ENCODE assay signal across 8 cellular contexts in the genomic region with DNA sequence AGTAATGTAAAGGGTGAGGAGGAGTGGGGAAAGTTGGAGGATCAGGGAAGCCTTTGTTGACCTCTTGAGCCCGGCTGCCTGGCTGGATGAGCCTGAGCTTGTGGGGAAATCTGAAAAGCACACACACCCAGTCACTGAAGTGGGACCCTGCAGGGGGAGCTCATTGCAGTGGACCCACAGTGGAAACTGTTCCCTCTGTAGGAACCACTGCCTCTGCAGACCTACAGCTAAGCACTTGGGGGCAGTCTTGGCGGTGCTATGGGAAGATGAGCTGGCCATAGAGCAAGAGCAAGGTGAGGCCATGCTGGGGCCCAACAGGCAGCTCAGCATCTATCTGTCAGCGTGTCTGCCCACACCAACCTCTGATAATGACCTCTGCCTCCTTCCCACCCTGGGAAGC.
A peak's percentile ranks its signal among the peaks of the same experiment; 100 is the strongest.
DNase-seq lines count a peak whose midpoint lies in the region; ATAC-seq and TF ChIP-seq lines count a peak whose summit lies in the region.

No MANE protein-coding gene starts in this region.

- no peak overlapping the region for H3K4me3 Mint-ChIP-seq in activated CD8-positive, alpha-beta memory T cell treated with anti-CD3 and anti-CD28 coated beads, Interleukin-2, amount 10 ng/mL, durations not matched to agents 7 days and 5 days

- no peaks in the 10 kb centered on the region for H3K9me3 Mint-ChIP-seq in activated CD8-positive, alpha-beta memory T cell treated with anti-CD3 and anti-CD28 coated beads, Interleukin-2, amount 10 ng/mL, durations not matched to agents 7 days and 5 days (ENCODE audit: low read depth)

- H3K4me3 ChIP-seq in retinal pigment epithelial cell (ENCODE audit: low read length), result no peak overlapping the region

- peak; percentile 47 for DNase-seq in activated CD8-positive, alpha-beta memory T cell treated with anti-CD3 and anti-CD28 coated beads, Interleukin-2, amount 10 ng/mL, durations not matched to agents 7 days and 5 days
- DNase-seq in activated CD8-positive, alpha-beta memory T cell treated with anti-CD3 and anti-CD28 coated beads for 24 hours, result no peak
- DNase-seq in UCSD-AML1 (lab: John Stamatoyannopoulos, UW; ENCODE audit: unreplicated experiment), result peak; percentile 60
- DNase-seq in retinal pigment epithelial cell (ENCODE audit: low read depth), result peak; percentile 11
- no peak for DNase-seq in GM20000 (ENCODE audit: low spot score)
- DNase-seq in cerebellar nuclear complex (lab: John Stamatoyannopoulos, UW), result no peak

- H3K4me1 Mint-ChIP-seq in activated CD8-positive, alpha-beta memory T cell treated with anti-CD3 and anti-CD28 coated beads, Interleukin-2, amount 10 ng/mL, durations not matched to agents 7 days and 5 days, result no peaks in the 10 kb centered on the region

- no peaks in the 10 kb centered on the region for H3K27me3 Mint-ChIP-seq in activated CD8-positive, alpha-beta memory T cell treated with anti-CD3 and anti-CD28 coated beads, Interleukin-2, amount 10 ng/mL, durations not matched to agents 7 days and 5 days

- CTCF ChIA-PET in activated CD8-positive, alpha-beta memory T cell treated with anti-CD3 and anti-CD28 coated beads, Interleukin-2, amount 10 ng/mL, durations not matched to agents 7 days and 5 days (lab: Charles Lee), result interaction anchor here (1.0 to 1.9 kb wide), 3 partner anchors 9 to 309 kb away, joined by 3 to 4 read pairs (median 3); no protein-coding TSS in a partner anchor

- ATAC-seq in activated CD8-positive, alpha-beta memory T cell treated with anti-CD3 and anti-CD28 coated beads, Interleukin-2, amount 10 ng/mL, durations not matched to agents 7 days and 5 days, result no peak
- ATAC-seq in esophagus mucosa (peak; percentile 57), HG03095 (IDR thresholded peaks at IDR 0.05; ENCODE audit: unreplicated experiment) (no peak)

- no peak overlapping the region for H3K27ac Mint-ChIP-seq in activated CD8-positive, alpha-beta memory T cell treated with anti-CD3 and anti-CD28 coated beads, Interleukin-2, amount 10 ng/mL, durations not matched to agents 7 days and 5 days

- TF ChIP-seq CTCF in retinal pigment epithelial cell (conservative IDR thresholded peaks at IDR 0.05; ENCODE audit: low read depth, low read length) (peak; percentile 76), GM20000 (IDR thresholded peaks at IDR 0.05; ENCODE audit: extremely low read depth, missing control alignments) (no peak)

- H3K36me3 Mint-ChIP-seq in activated CD8-positive, alpha-beta memory T cell treated with anti-CD3 and anti-CD28 coated beads, Interleukin-2, amount 10 ng/mL, durations not matched to agents 7 days and 5 days, result no peaks in the 10 kb centered on the region

Comparison
In these comparisons a context has a peak if more than half of its experiments do, and no peak if none do; other contexts are left out.
1. DNase-seq: peak in activated CD8-positive, alpha-beta memory T cell treated with anti-CD3 and anti-CD28 coated beads, Interleukin-2, amount 10 ng/mL, durations not matched to agents 7 days and 5 days (single experiment), UCSD-AML1 (single experiment) and retinal pigment epithelial cell (single experiment); none in activated CD8-positive, alpha-beta memory T cell treated with anti-CD3 and anti-CD28 coated beads for 24 hours (single experiment), GM20000 (single experiment) and cerebellar nuclear complex (0 of 2).